In genomic region chr6:127266892-127267741, GRCh38 we compare ENCODE assay signal across 8 cellular contexts. TPM values are rescaled to one million over a fixed set of nuclear protein-coding genes. Genes with fewer than 3 reads are reported as not detected.
DNase-seq lines count a peak whose midpoint lies in the region; ATAC-seq lines count a peak whose summit lies in the region.

No MANE protein-coding gene starts in this region.

- peak; percentile 37 to 59 for DNase-seq in NCI-H524 (lab: John Stamatoyannopoulos, UW)
- DNase-seq in NCI-H524 treated with DMSO at 0.1 percent for 48 hours (lab: John Stamatoyannopoulos, UW) = no peak
- DNase-seq in NCI-H146 (lab: John Stamatoyannopoulos, UW) = peak; percentile 91
- DNase-seq in central memory CD8-positive, alpha-beta T cell (ENCODE audit: low spot score in 2 of 2) = peak; percentile 21 to 34
- peak; percentile 50 to 75 for DNase-seq in left colon
- peak; percentile 51 for DNase-seq in stimulated activated CD4-positive, alpha-beta T cell treated with anti-CD3 and anti-CD28 coated beads, Interleukin-4, amount 100 ng/mL, for 24 hours

- H3K4me3 Mint-ChIP-seq in central memory CD8-positive, alpha-beta T cell = peak overlapping the region; percentile 92

- no peaks in the 10 kb centered on the region for H3K9me3 Mint-ChIP-seq in central memory CD8-positive, alpha-beta T cell

- H3K27me3 Mint-ChIP-seq in central memory CD8-positive, alpha-beta T cell = no peaks in the 10 kb centered on the region

- ATAC-seq in HG02763 (IDR thresholded peaks at IDR 0.05; ENCODE audit: unreplicated experiment) (peak; percentile 65), left colon (peak; percentile 84)
- peak; percentile 58 to 67 for ATAC-seq in activated CD4-positive, CD25-positive, alpha-beta regulatory T cell treated with anti-CD3 and anti-CD28 coated beads, Interleukin-2, amount 50 U/mL, for 24 hours
- peak; percentile 63 for ATAC-seq in central memory CD8-positive, alpha-beta T cell (replicated peaks; ENCODE audit: extremely low read depth, poor library complexity, severe bottlenecking)

- H3K4me1 Mint-ChIP-seq in central memory CD8-positive, alpha-beta T cell = peaks cover 42% of the 10 kb centered on the region

- intact Hi-C loops in left colon (cut with DNase I, micrococcal nuclease) = no loop called here

- H3K27ac Mint-ChIP-seq in central memory CD8-positive, alpha-beta T cell (ENCODE audit: low read depth) = peak overlapping the region; percentile 95

- peaks cover 6% of the 10 kb centered on the region for H3K36me3 Mint-ChIP-seq in central memory CD8-positive, alpha-beta T cell (ENCODE audit: insufficient read depth)

RNA-seq across cellular contexts. Expression of gene RNF146, which starts 0.5 kb away (rescaled TPM):
- total RNA-seq in left colon = 10 to 100 TPM; 24.5 to 26.7 TPM
